ENCODE assay signal across 11 cellular contexts in genomic region chr14:58752782-58753181, GRCh38.
DNase-seq lines count a peak whose midpoint lies in the region; ATAC-seq lines count a peak whose summit lies in the region.
"Had no signal": no experiment of that assay in that cellular context is flagged by ENCODE, and none has a peak within 500 bp of the region (broad histone marks: within the 10 kb centered on the region; RNA-seq: fewer than 3 reads in every experiment).

No MANE protein-coding gene starts in this region.

- DNase-seq in DMS53 (lab: John Stamatoyannopoulos, UW) (peak; percentile 4), DMS53 treated with DMSO at 0.1 percent for 48 hours (lab: John Stamatoyannopoulos, UW; ENCODE audit: unreplicated experiment) (no peak), epithelial cell of prostate (ENCODE audit: low read depth, low spot score) (peak; percentile 29), NCI-H82 treated with DMSO at 0.1 percent for 48 hours (lab: John Stamatoyannopoulos, UW; ENCODE audit: unreplicated experiment) (no peak)
- DNase-seq: activated CD4-positive, CD25-positive, alpha-beta regulatory T cell treated with anti-CD3 and anti-CD28 coated beads, Interleukin-2, amount 50 U/mL, for 72 hours; IMR-90 had no signal

- WGBS in urinary bladder, result 29% methylated on average over 9 of the region's 9 CpGs

- peak overlapping the region in 1 of 2 donors; percentile 15 for H3K9ac ChIP-seq in mucosa of rectum (ENCODE audit: low read depth in 1 of 2, low read length in 2 of 2)

- no peaks in the 10 kb centered on the region for H3K9me3 ChIP-seq in mucosa of rectum (ENCODE audit: control insufficient read depth in 2 of 2, low read length in 2 of 2)

- H3K4me1 ChIP-seq in mucosa of rectum (ENCODE audit: control insufficient read depth in 2 of 2, insufficient read depth in 2 of 2, low read length in 2 of 2), result peaks cover 48 to 62% of the 10 kb centered on the region in 2 donors
- peaks cover 1% of the 10 kb centered on the region for H3K4me1 ChIP-seq in urinary bladder (ENCODE audit: insufficient read depth)

- peak overlapping the region; percentile 14 to 29 for H3K4me3 ChIP-seq in mucosa of rectum (ENCODE audit: low read length in 2 of 2)
- no peak overlapping the region for H3K4me3 ChIP-seq in urinary bladder (ENCODE audit: low read depth, low read length)

- ATAC-seq in HG03520 (IDR thresholded peaks at IDR 0.05; ENCODE audit: unreplicated experiment) (no peak), HG03342 (IDR thresholded peaks at IDR 0.05; ENCODE audit: unreplicated experiment) (no peak)

- H3K27me3 ChIP-seq in mucosa of rectum (ENCODE audit: control insufficient read depth in 2 of 2, insufficient read depth in 2 of 2, low read length in 2 of 2), result no peaks in the 10 kb centered on the region

- no peaks in the 10 kb centered on the region for H3K36me3 ChIP-seq in mucosa of rectum (ENCODE audit: control insufficient read depth in 2 of 2, insufficient read depth in 2 of 2, low read length in 2 of 2)
- no peaks in the 10 kb centered on the region for H3K36me3 ChIP-seq in urinary bladder (ENCODE audit: insufficient read depth)

- H3K27ac ChIP-seq in epithelial cell of prostate (no peak overlapping the region), mucosa of rectum (ENCODE audit: low read depth in 2 of 2, low read length in 2 of 2) (peak overlapping the region; percentile 67 to 82), urinary bladder (ENCODE audit: low read depth) (peak overlapping the region; percentile 51)
- H3K27ac ChIP-seq: 22Rv1 had no signal

Comparison
In these comparisons a context has a peak if more than half of its experiments do, and no peak if none do; other contexts are left out.
1. DNase-seq: peak in DMS53 (single experiment) and epithelial cell of prostate (single experiment); none in DMS53 treated with DMSO at 0.1 percent for 48 hours (single experiment) and NCI-H82 treated with DMSO at 0.1 percent for 48 hours (single experiment).